9 cellular contexts compared by ENCODE assay signal in the genomic region with DNA sequence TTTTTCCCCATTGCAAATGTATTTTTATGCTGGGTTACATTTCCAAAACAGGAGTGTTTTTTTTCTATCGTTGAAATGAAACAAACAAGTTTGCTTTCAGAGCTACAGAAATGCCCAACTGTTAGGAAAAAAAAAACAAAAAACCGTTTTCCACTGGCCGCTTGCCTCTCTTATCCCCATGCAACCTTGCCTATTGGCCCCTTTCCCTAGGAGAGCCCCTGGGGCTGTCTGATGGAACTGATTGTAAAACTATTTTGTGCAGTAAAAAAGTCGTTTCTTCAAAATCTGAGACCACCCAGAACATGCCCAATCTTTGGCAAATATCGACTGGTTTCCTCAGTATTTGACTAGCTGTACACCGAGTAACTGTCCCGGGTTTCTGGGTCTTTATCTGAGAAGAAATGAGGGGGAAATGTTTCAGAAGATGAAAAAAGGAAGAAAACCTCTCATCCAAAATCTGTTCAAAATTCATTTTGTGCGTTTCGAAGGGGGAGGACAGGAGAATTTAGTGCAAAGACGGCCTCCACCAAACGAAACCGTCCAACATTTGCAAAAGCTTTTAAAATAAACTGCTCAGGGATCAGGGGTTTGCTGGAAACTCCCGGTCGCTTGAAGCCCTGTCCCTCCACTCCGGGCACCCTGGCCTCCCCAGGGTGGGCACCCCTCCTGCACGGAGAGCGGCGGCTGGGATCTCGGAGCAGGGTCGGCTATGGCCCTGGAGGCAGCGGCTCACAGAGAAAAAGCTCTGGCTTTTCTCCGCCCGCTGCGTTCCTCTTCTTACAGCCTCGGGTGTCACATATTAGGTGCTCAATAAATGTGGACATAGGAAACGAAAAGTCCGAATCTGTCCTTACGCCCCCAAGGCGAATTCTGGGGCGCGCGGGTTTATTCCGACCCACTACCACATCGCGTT. TPM values are rescaled to one million over a fixed set of nuclear protein-coding genes. Genes with fewer than 3 reads are reported as not detected.
DNase-seq lines count a peak whose midpoint lies in the region; ATAC-seq, FAIRE-seq and TF ChIP-seq lines count a peak whose summit lies in the region.
"Had no signal": no experiment of that assay in that cellular context is flagged by ENCODE, and none has a peak within 500 bp of the region (broad histone marks: within the 10 kb centered on the region; RNA-seq: fewer than 3 reads in every experiment).

No MANE protein-coding gene starts in this region.

- no peak for FAIRE-seq in frontal cortex (lab: Jason Lieb, UNC)

- no peaks in the 10 kb centered on the region for H3K27me3 ChIP-seq in prostate gland (replicated peaks; ENCODE audit: insufficient read depth)

- no peaks in the 10 kb centered on the region for H3K4me1 ChIP-seq in prostate gland (replicated peaks)

- CTCF ChIA-PET in Calu3 (lab: Charles Lee): no interaction called here

- 5% methylated on average over 35 of the region's 35 CpGs for WGBS in prostate gland

- peaks cover 15% of the 10 kb centered on the region for H3K36me3 Mint-ChIP-seq in Calu3 (ENCODE audit: insufficient read depth, unreplicated experiment)

- ATAC-seq in GM21515 (IDR thresholded peaks at IDR 0.05; ENCODE audit: unreplicated experiment) (no peak), GM21619 (IDR thresholded peaks at IDR 0.05; ENCODE audit: unreplicated experiment) (no peak)

- H3K27ac ChIP-seq in VCaP (peak overlapping the region; percentile 45; the same call in 1 of the 2 replicates), prostate gland (peak overlapping the region; percentile 74 to 80)
- H3K27ac ChIP-seq: epithelial cell of prostate had no signal

- intact Hi-C loops in Calu3 (cut with micrococcal nuclease; ENCODE audit: unreplicated experiment) (no loop called here), prostate gland (cut with DNase I) (no loop called here)

- H3K9me3 Mint-ChIP-seq in Calu3 (ENCODE audit: low read depth, unreplicated experiment): no peaks in the 10 kb centered on the region

- H3K9me3 ChIP-seq in prostate gland: no peaks in the 10 kb centered on the region

- no peaks in the 10 kb centered on the region for H3K4me1 Mint-ChIP-seq in Calu3 (ENCODE audit: low read depth, unreplicated experiment)

- H3K36me3 ChIP-seq in prostate gland: no peaks in the 10 kb centered on the region

- peaks cover 90% of the 10 kb centered on the region for H3K27me3 Mint-ChIP-seq in Calu3 (ENCODE audit: unreplicated experiment)

- H3K27ac Mint-ChIP-seq in Calu3 (ENCODE audit: unreplicated experiment): no peak overlapping the region

- no peak for TF ChIP-seq CTCF in Calu3 (IDR thresholded peaks at IDR 0.05; ENCODE audit: unreplicated experiment)
- TF ChIP-seq CTCF in VCaP (conservative IDR thresholded peaks at IDR 0.05): no peak
- no peak for TF ChIP-seq CTCF in prostate gland (IDR thresholded peaks at IDR 0.05)

- no peak for TF ChIP-seq POLR2A in prostate gland (IDR thresholded peaks at IDR 0.05)

- no TSS peak for BruUV-seq in Calu3 (replicated peaks; lab: Mats Ljungman, UMichigan)

- DNase-seq in Calu3 (no peak), globus pallidus (ENCODE audit: low spot score) (peak; percentile 65), prostate gland (ENCODE audit: low spot score) (no peak), SW480 (ENCODE audit: low spot score) (no peak), frontal cortex (ENCODE audit: low spot score in 2 of 2) (no peak)

- peak overlapping the region; percentile 58 to 67 for H3K4me3 ChIP-seq in prostate gland

- H3K4me3 Mint-ChIP-seq in Calu3 (ENCODE audit: low read depth, unreplicated experiment): peak overlapping the region; percentile 79

RNA-seq across cellular contexts. Expression of gene GNAO1, which starts 1.0 kb away (rescaled TPM):
- total RNA-seq in Calu3 (2022) (0.17 TPM in 1 of 2 replicates, not detected in the other), prostate gland (10 to 100 TPM in 1 of 2 donors, 1 to 10 TPM in 1; 6.1 to 23.6 TPM), frontal cortex (54.2 TPM)
